24 cellular contexts compared by ENCODE assay signal in genomic region chr14:40199101-40199500, GRCh38.
"Had no signal": no experiment of that assay in that cellular context is flagged by ENCODE, and none has a peak within 500 bp of the region (broad histone marks: within the 10 kb centered on the region; RNA-seq: fewer than 3 reads in every experiment).

No MANE protein-coding gene starts in this region.

- H3K36me3 ChIP-seq: neutrophil, right lobe of liver, sigmoid colon, stomach, tibial artery, transverse colon, upper lobe of right lung, vagina had no signal

- H3K9me3 ChIP-seq: neutrophil, right lobe of liver, tibial artery, transverse colon, upper lobe of right lung, vagina had no signal

- H3K27ac ChIP-seq: neutrophil, parathyroid adenoma, psoas muscle, right lobe of liver, sigmoid colon, stomach, tibial artery, transverse colon, upper lobe of right lung, vagina had no signal

- H3K27me3 ChIP-seq: neutrophil, right lobe of liver, sigmoid colon, stomach, tibial artery, transverse colon, upper lobe of right lung, vagina had no signal

- H3K4me3 ChIP-seq: psoas muscle, right lobe of liver, sigmoid colon, stomach, tibial artery, transverse colon, upper lobe of right lung, vagina had no signal

- H2AFZ ChIP-seq: parathyroid adenoma had no signal

- ATAC-seq: naive thymus-derived CD8-positive, alpha-beta T cell; natural killer cell treated with Interleukin-12 subunit alpha and Interleukin-12 subunit beta and Interleukin-15 and Interleukin-18, amount 100 ng/mL, for 72 hours; psoas muscle; right cardiac atrium; right lobe of liver; stimulated activated effector memory CD8-positive, alpha-beta T cell treated with anti-CD3 and anti-CD28 coated beads, Interleukin-12 subunit alpha, Interleukin-12 subunit beta, amount 100 ng/mL, for 72 hours; stimulated activated naive B cell treated with anti-CD40 and anti-IgM and Interleukin-4, amounts not matched to agents 10 μg/mL and 1 μg/mL and 100 μg/mL, for 72 hours; upper lobe of right lung had no signal

- H3K79me2 ChIP-seq: parathyroid adenoma had no signal

- FAIRE-seq: urothelium cell line had no signal

- H3K4me1 ChIP-seq: parathyroid adenoma, psoas muscle, right lobe of liver, sigmoid colon, stomach, tibial artery, transverse colon, upper lobe of right lung, vagina had no signal

- DNase-seq: naive thymus-derived CD8-positive, alpha-beta T cell; nephron progenitor cell; nucleus accumbens; psoas muscle; right cardiac atrium; right lobe of liver; sigmoid colon; small intestine; stimulated activated CD4-positive, alpha-beta T cell treated with anti-CD3 and anti-CD28 coated beads, Interleukin-15, amount 100 ng/mL, for 24 hours; stimulated activated CD4-positive, alpha-beta T cell treated with anti-CD3 and anti-CD28 coated beads, Interleukin-2, amount 100 ng/mL, for 24 hours; stimulated activated CD4-positive, alpha-beta T cell treated with anti-CD3 and anti-CD28 coated beads, Interleukin-2, amount 100 ng/mL, for 48 hours; stimulated activated CD4-positive, alpha-beta T cell treated with anti-CD3 and anti-CD28 coated beads, Interleukin-4, amount 100 ng/mL, for 24 hours; stimulated activated naive B cell treated with anti-CD40 and anti-IgM and Interleukin-4, amounts not matched to agents 10 μg/mL and 1 μg/mL and 100 μg/mL, for 72 hours; stimulated activated naive CD4-positive, alpha-beta T cell treated with Interleukin-2 at 50 U/mL for 16 hours; stomach; tibial artery; transverse colon; upper lobe of right lung had no signal
